In the genomic region with DNA sequence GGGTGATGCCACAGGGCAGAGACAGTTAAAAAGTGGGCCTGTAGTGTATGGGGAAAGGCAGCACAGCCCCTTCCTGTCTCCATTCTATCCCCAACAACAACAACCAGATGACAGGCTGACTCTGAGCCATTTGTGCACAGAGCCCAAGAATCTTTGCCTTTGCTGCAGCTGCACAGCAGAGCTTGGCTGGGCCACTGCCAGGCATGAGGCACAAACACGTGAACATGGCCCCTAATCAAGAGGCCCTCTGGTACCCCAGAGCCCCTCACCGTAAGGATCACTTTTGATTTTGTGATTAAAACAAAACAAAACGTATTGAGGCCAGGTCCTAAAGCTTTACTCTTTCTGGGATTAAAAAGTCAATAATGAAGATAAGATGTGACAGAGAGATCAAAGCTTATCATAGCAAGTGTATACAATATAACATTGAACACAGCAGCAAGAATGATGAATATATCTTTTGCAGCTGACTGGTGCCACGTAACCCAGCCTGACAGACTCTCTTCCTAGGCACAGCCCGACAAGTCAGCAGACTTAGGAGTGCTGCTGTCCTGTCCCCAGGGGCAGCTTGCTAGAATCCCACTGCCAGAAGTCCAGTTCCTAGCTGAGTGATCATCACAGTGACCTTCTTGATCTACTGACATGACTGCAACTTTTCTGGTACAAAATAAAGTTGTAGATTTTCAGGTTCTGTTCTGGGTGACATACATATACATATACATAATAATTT, we compare ENCODE assay signal across 21 cellular contexts.
DNase-seq lines count a peak whose midpoint lies in the region; ATAC-seq and TF ChIP-seq lines count a peak whose summit lies in the region.
"Had no signal": no experiment of that assay in that cellular context is flagged by ENCODE, and none has a peak within 500 bp of the region (broad histone marks: within the 10 kb centered on the region; RNA-seq: fewer than 3 reads in every experiment).

No MANE protein-coding gene starts in this region.

- H3K27me3 ChIP-seq in tibial artery (no peaks in the 10 kb centered on the region), mesendoderm (ENCODE audit: insufficient read depth, low read length, poor library complexity) (no peaks in the 10 kb centered on the region)
- H3K27me3 ChIP-seq: body of pancreas, spleen, vagina had no signal

- peak; percentile 66 for ATAC-seq in left ventricle myocardium superior
- no peak for ATAC-seq in HG02852 (IDR thresholded peaks at IDR 0.05; ENCODE audit: unreplicated experiment)
- ATAC-seq: activated T-cell treated with anti-CD3 and anti-CD28 coated beads, Interleukin-2, amount 50 U/mL, for 72 hours; body of pancreas; T-cell had no signal

- H3K4me3 ChIP-seq in HFF-Myc (replicated peaks; ENCODE audit: low read depth, low read length) (no peak overlapping the region), tibial artery (no peak overlapping the region), mesendoderm (ENCODE audit: low read length) (no peak overlapping the region)
- H3K4me3 ChIP-seq: body of pancreas, spleen, vagina had no signal

- intact Hi-C loops in left ventricle myocardium superior (cut with micrococcal nuclease), result no loop called here
- intact Hi-C loops in tibial artery (cut with DNase I; ENCODE audit: low total_unique reads), result no loop called here

- no peak overlapping the region for H4K8ac ChIP-seq in mesendoderm (ENCODE audit: low read depth, low read length)

- H2BK5ac ChIP-seq in mesendoderm (ENCODE audit: low read length), result no peak overlapping the region

- H3K27ac ChIP-seq in tibial artery (no peak overlapping the region), mesendoderm (ENCODE audit: low read depth, low read length) (no peak overlapping the region)
- H3K27ac ChIP-seq: body of pancreas, spleen, vagina had no signal

- TF ChIP-seq CTCF in HFF-Myc (IDR thresholded peaks at IDR 0.05; ENCODE audit: low read depth, low read length, missing control alignments) (no peak), tibial artery (IDR thresholded peaks at IDR 0.05) (no peak)

- no peaks in the 10 kb centered on the region for H3K79me1 ChIP-seq in mesendoderm (ENCODE audit: low read length)

- peak; percentile 2 for DNase-seq in HFF-Myc (ENCODE audit: extremely low read depth, low read depth)
- peak; percentile 28 for DNase-seq in cerebellar cortex (ENCODE audit: low spot score)
- DNase-seq in left ventricle myocardium superior, result peak; percentile 64
- DNase-seq in retina, result peak; percentile 18
- DNase-seq in tibial artery, result no peak
- no peak for DNase-seq in mesendoderm
- no peak for DNase-seq in COR-L47 (lab: John Stamatoyannopoulos, UW)
- DNase-seq: ACHN; activated CD4-positive, alpha-beta T cell treated with anti-CD3 and anti-CD28 coated beads for 4 hours; activated T-cell treated with anti-CD3 and anti-CD28 coated beads, Interleukin-2, amount 50 U/mL, for 72 hours; body of pancreas; DMS153; foreskin melanocyte; NCI-H1417 treated with DMSO at 0.1 percent for 48 hours; NCI-H2171 treated with DMSO at 0.1 percent for 48 hours; nephron progenitor cell; spleen; stimulated activated CD4-positive, alpha-beta T cell treated with anti-CD3 and anti-CD28 coated beads, Interleukin-4, amount 100 ng/mL, for 4 hours; T-cell had no signal

- H3K4me2 ChIP-seq in mesendoderm (ENCODE audit: low read length), result no peak overlapping the region

- WGBS in mesendoderm (ENCODE audit: extremely low coverage, insufficient coverage, low lambda C conversion rate), result no CpG with 5 or more reads among the region's 5 CpGs

- H3K4me1 ChIP-seq in tibial artery, result no peaks in the 10 kb centered on the region
- H3K4me1 ChIP-seq in mesendoderm (ENCODE audit: control insufficient read depth, low read depth, low read length), result no peaks in the 10 kb centered on the region
- H3K4me1 ChIP-seq: body of pancreas, spleen, vagina had no signal

- no peak overlapping the region for H2BK120ac ChIP-seq in mesendoderm (ENCODE audit: low read depth, low read length)

- H3K79me2 ChIP-seq in mesendoderm (ENCODE audit: control insufficient read depth, insufficient read depth, low read length), result no peaks in the 10 kb centered on the region

- H2BK15ac ChIP-seq in mesendoderm (replicated peaks; ENCODE audit: low read depth), result no peak overlapping the region

- no peak overlapping the region for H4K5ac ChIP-seq in mesendoderm (ENCODE audit: low read length)

- H2AK5ac ChIP-seq in mesendoderm (ENCODE audit: low read length), result no peak overlapping the region

- no peak overlapping the region for H3K56ac ChIP-seq in mesendoderm (ENCODE audit: low read length)

- H3K36me3 ChIP-seq in tibial artery (peaks cover 0 to 11% (median 5%) of the 10 kb centered on the region in 3 donors), mesendoderm (ENCODE audit: control insufficient read depth, insufficient read depth, low read length) (no peaks in the 10 kb centered on the region)
- H3K36me3 ChIP-seq: vagina had no signal

- H3K23ac ChIP-seq in mesendoderm (ENCODE audit: low read length), result no peak overlapping the region

- H3K9ac ChIP-seq in mesendoderm (ENCODE audit: low read length), result no peak overlapping the region

- no peak overlapping the region for H3K4ac ChIP-seq in mesendoderm (ENCODE audit: low read depth, low read length)

- H3K9me3 ChIP-seq in tibial artery, result no peaks in the 10 kb centered on the region
- H3K9me3 ChIP-seq: body of pancreas, spleen, vagina had no signal

- H3K18ac ChIP-seq in mesendoderm (ENCODE audit: low read length), result no peak overlapping the region

Comparison
In these comparisons a context has a peak if more than half of its experiments do, and no peak if none do; other contexts are left out.
1. DNase-seq: peak in HFF-Myc (single experiment), cerebellar cortex (single experiment), left ventricle myocardium superior (single experiment) and retina (single experiment); none in tibial artery (0 of 2), mesendoderm (single experiment) and COR-L47 (single experiment).